ENCODE assay signal across 6 cellular contexts in genomic region chr12:34048714-34049113, GRCh38.
"Had no signal": no experiment of that assay in that cellular context is flagged by ENCODE, and none has a peak within 500 bp of the region (broad histone marks: within the 10 kb centered on the region; RNA-seq: fewer than 3 reads in every experiment).

No MANE protein-coding gene starts in this region.

- ATAC-seq: GM23338 had no signal

- H3K4me3 ChIP-seq: GM23338 had no signal

- H3K4me3 Mint-ChIP-seq: GM23338, H9 had no signal

- H3K27ac Mint-ChIP-seq: GM23338, H9 had no signal

- DNase-seq: H9, HCEC 1CT, IMR-90, KBM-7 had no signal

- H3K4me1 Mint-ChIP-seq: GM23338, H9 had no signal

- H3K27ac ChIP-seq: KMS-11 had no signal
